ENCODE assay signal across 9 cellular contexts in the genomic region with DNA sequence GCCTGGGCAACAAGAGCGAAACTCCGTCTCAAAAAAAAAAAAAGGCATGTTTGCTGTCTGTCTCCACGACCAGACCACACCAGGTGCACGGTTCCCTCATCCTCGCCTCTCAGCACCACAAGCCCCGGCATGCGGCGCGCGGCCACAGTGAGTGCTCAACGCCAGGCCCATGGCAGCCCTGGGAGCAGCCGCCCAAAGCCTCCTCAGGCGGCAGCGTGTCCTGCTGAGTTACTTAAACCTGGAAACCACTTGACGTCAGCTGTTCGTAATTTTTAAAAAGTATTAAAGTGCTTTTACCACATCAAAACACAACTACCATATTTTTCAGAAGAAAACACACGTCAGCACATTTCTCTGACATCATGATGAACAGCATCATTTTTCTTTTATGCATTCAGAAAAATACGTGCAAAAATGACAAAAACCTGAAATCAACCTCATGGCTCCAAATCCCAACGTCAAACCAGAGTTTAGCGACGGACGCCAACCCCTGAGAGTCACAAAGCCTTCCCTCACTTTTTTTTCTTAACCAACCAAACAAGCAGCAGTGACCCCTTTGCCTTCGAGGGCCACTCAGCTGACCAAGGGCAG. TPM values are rescaled to one million over a fixed set of nuclear protein-coding genes. Genes with fewer than 3 reads are reported as not detected.
DNase-seq lines count a peak whose midpoint lies in the region; ATAC-seq and TF ChIP-seq lines count a peak whose summit lies in the region.
"Had no signal": no experiment of that assay in that cellular context is flagged by ENCODE, and none has a peak within 500 bp of the region (broad histone marks: within the 10 kb centered on the region; RNA-seq: fewer than 3 reads in every experiment).

No MANE protein-coding gene starts in this region.

- H3K4me3 ChIP-seq in heart right ventricle (peak overlapping the region in 6 of 10 donors; percentile 80 to 95 (median 90)), gastroesophageal sphincter (peak overlapping the region in 1 of 2 donors; percentile 94)
- H3K4me3 ChIP-seq: SJSA1 had no signal

- intact Hi-C loops in heart right ventricle (cut with DNase I), result no loop called here
- intact Hi-C loops in Right ventricle myocardium superior (cut with DNase I), result no loop called here

- H3K27me3 ChIP-seq in heart right ventricle (no peaks in the 10 kb centered on the region), gastroesophageal sphincter (no peaks in the 10 kb centered on the region)
- H3K27me3 ChIP-seq: SJSA1 had no signal

- TF ChIP-seq CTCF in heart right ventricle (IDR thresholded peaks at IDR 0.05) (no peak), gastroesophageal sphincter (IDR thresholded peaks at IDR 0.05) (no peak), type B pancreatic cell (conservative IDR thresholded peaks at IDR 0.05) (no peak)

- H3K36me3 ChIP-seq in heart right ventricle (peaks cover 0 to 30% (median 6%) of the 10 kb centered on the region in 9 donors), gastroesophageal sphincter (peaks cover 0 to 33% of the 10 kb centered on the region in 2 donors)
- H3K36me3 ChIP-seq: SJSA1 had no signal

- H3K9me3 Mint-ChIP-seq in activated T-cell treated with anti-CD3 and anti-CD28 coated beads, Interleukin-2, amount 50 U/mL, for 4 hours, result no peaks in the 10 kb centered on the region
- H3K9me3 Mint-ChIP-seq in type B pancreatic cell, result no peaks in the 10 kb centered on the region

- peak overlapping the region; percentile 81 for H3K4me3 Mint-ChIP-seq in activated T-cell treated with anti-CD3 and anti-CD28 coated beads, Interleukin-2, amount 50 U/mL, for 4 hours
- H3K4me3 Mint-ChIP-seq in type B pancreatic cell, result peak overlapping the region; percentile 87

- WGBS in heart right ventricle, 2 donors, result 88 to 89% methylated on average over 23 of the region's 23 CpGs
- 50 to 79% methylated on average over 7 to 19 of the region's 23 CpGs for whole genome bisulfite sequencing in gastroesophageal sphincter (ENCODE audit: low coverage in 1 of 2), 2 donors

- no peak for TF ChIP-seq POLR2A in gastroesophageal sphincter (IDR thresholded peaks at IDR 0.05)

- ATAC-seq in heart right ventricle (no peak), Right ventricle myocardium superior (ENCODE audit: poor library complexity) (no peak), gastroesophageal sphincter (no peak), GM21447 (IDR thresholded peaks at IDR 0.05; ENCODE audit: unreplicated experiment) (no peak), left lobe of liver (no peak)
- ATAC-seq in activated T-cell treated with anti-CD3 and anti-CD28 coated beads, Interleukin-2, amount 50 U/mL, for 4 hours, result no peak

- DNase-seq in heart right ventricle, result no peak
- no peak for DNase-seq in Right ventricle myocardium superior
- DNase-seq in activated T-cell treated with anti-CD3 and anti-CD28 coated beads, Interleukin-2, amount 50 U/mL, for 4 hours, result no peak
- DNase-seq in type B pancreatic cell (ENCODE audit: extremely low spot score, unreplicated experiment), result no peak
- DNase-seq in left lobe of liver (ENCODE audit: low spot score), result no peak
- DNase-seq in GOT3 (lab: John Stamatoyannopoulos, UW), result no peak

- H3K27ac ChIP-seq in heart right ventricle (peak overlapping the region in 8 of 10 donors; percentile 32 to 68 (median 59)), gastroesophageal sphincter (peak overlapping the region in 3 of 4 donors; percentile 98 to 99 (median 99))
- H3K27ac ChIP-seq: SJSA1 had no signal

- TF ChIP-seq EP300 in gastroesophageal sphincter (IDR thresholded peaks at IDR 0.05), result no peak

- peaks cover 50% of the 10 kb centered on the region for H3K4me1 Mint-ChIP-seq in activated T-cell treated with anti-CD3 and anti-CD28 coated beads, Interleukin-2, amount 50 U/mL, for 4 hours (ENCODE audit: low read depth)
- H3K4me1 Mint-ChIP-seq in type B pancreatic cell (ENCODE audit: unreplicated experiment), result peaks cover 37% of the 10 kb centered on the region

- H3K4me1 ChIP-seq in heart right ventricle, result peaks cover 10 to 45% (median 33%) of the 10 kb centered on the region in 9 donors
- peaks cover 0 to 42% (median 27%) of the 10 kb centered on the region in 3 donors for H3K4me1 ChIP-seq in gastroesophageal sphincter

- peaks cover 3% of the 10 kb centered on the region for H3K36me3 Mint-ChIP-seq in activated T-cell treated with anti-CD3 and anti-CD28 coated beads, Interleukin-2, amount 50 U/mL, for 4 hours (ENCODE audit: insufficient read depth)
- H3K36me3 Mint-ChIP-seq in type B pancreatic cell, result no peaks in the 10 kb centered on the region

- no peaks in the 10 kb centered on the region for H3K9me3 ChIP-seq in heart right ventricle
- no peaks in the 10 kb centered on the region for H3K9me3 ChIP-seq in gastroesophageal sphincter
- H3K9me3 ChIP-seq: SJSA1 had no signal

- H3K27ac Mint-ChIP-seq in type B pancreatic cell, result peak overlapping the region; percentile 95

- H3K27me3 Mint-ChIP-seq in activated T-cell treated with anti-CD3 and anti-CD28 coated beads, Interleukin-2, amount 50 U/mL, for 4 hours (ENCODE audit: low read depth), result no peaks in the 10 kb centered on the region
- H3K27me3 Mint-ChIP-seq in type B pancreatic cell, result no peaks in the 10 kb centered on the region

RNA-seq across cellular contexts. Expression of gene DEAF1, which starts 2.1 kb away (rescaled TPM):
- total RNA-seq in heart right ventricle (10 to 100 TPM; 11.0 to 25.7 (median 15.5) TPM), Right ventricle myocardium superior (22.1 TPM), gastroesophageal sphincter (10 to 100 TPM; 19.9 to 45.0 (median 35.0) TPM), type B pancreatic cell (ENCODE audit: low replicate concordance) (41.0 and 48.1 TPM in 2 replicates), left lobe of liver (14.8 TPM)
- 10 to 100 TPM; 18.3 to 39.9 TPM for polyA plus RNA-seq in heart right ventricle
- 10 to 100 TPM; 53.1 to 59.6 (median 54.5) TPM for total RNA-seq in activated T-cell treated with anti-CD3 and anti-CD28 coated beads, Interleukin-2, amount 50 U/mL, for 4 hours

RNA-seq across cellular contexts. Expression of gene TMEM80, which starts 2.7 kb away (rescaled TPM):
- total RNA-seq in heart right ventricle (10 to 100 TPM; 10.6 to 24.2 (median 14.5) TPM), Right ventricle myocardium superior (9.1 TPM), gastroesophageal sphincter (10 to 100 TPM; 35.6 to 65.8 (median 48.6) TPM), type B pancreatic cell (ENCODE audit: low replicate concordance) (23.2 and 37.4 TPM in 2 replicates), left lobe of liver (16.8 TPM)
- polyA plus RNA-seq in heart right ventricle, result 10 to 100 TPM; 10.1 to 21.4 TPM
- 1 to 10 TPM; 6.8 to 7.5 (median 7.0) TPM for total RNA-seq in activated T-cell treated with anti-CD3 and anti-CD28 coated beads, Interleukin-2, amount 50 U/mL, for 4 hours

RNA-seq across cellular contexts. Expression of gene EPS8L2, which starts 13.1 kb away (rescaled TPM):
- total RNA-seq in heart right ventricle (1 to 10 TPM; 1.2 to 6.7 (median 2.3) TPM), Right ventricle myocardium superior (3.2 TPM), gastroesophageal sphincter (10 to 100 TPM in 3 of 4 donors, 1 to 10 TPM in 1; 9.7 to 33.9 (median 24.0) TPM), type B pancreatic cell (ENCODE audit: low replicate concordance) (218 and 497 TPM in 2 replicates), left lobe of liver (190 TPM)
- polyA plus RNA-seq in heart right ventricle, result 1 to 10 TPM; 3.4 to 3.9 TPM
- 10 to 100 TPM in 1 of 3 donors, 1 to 10 TPM in 2; 5.2 to 13.0 (median 7.0) TPM for total RNA-seq in activated T-cell treated with anti-CD3 and anti-CD28 coated beads, Interleukin-2, amount 50 U/mL, for 4 hours
- total RNA-seq: SJSA1 had no signal

RNA-seq across cellular contexts. Expression of gene TALDO1, which starts 54.3 kb away (rescaled TPM):
- total RNA-seq in heart right ventricle (100 to 1,000 TPM in 5 of 10 donors, 10 to 100 TPM in 5; 76.2 to 115 (median 96.3) TPM), Right ventricle myocardium superior (90.1 TPM), gastroesophageal sphincter (100 to 1,000 TPM; 161 to 201 (median 185) TPM), type B pancreatic cell (ENCODE audit: low replicate concordance) (189 and 288 TPM in 2 replicates), left lobe of liver (147 TPM)
- polyA plus RNA-seq in heart right ventricle, result 100 to 1,000 TPM in 1 of 2 donors, 10 to 100 TPM in 1; 55.3 to 124 TPM
- total RNA-seq in activated T-cell treated with anti-CD3 and anti-CD28 coated beads, Interleukin-2, amount 50 U/mL, for 4 hours, result 100 to 1,000 TPM; 281 to 316 (median 313) TPM

RNA-seq across cellular contexts. Expression of gene DRD4, which starts 55.9 kb away (rescaled TPM):
- total RNA-seq in heart right ventricle (under 1 TPM in 6 of 10 donors, not detected in 4; 0.19 to 0.72 (median 0.49) TPM), Right ventricle myocardium superior (not detected), gastroesophageal sphincter (under 1 TPM in 1 of 4 donors, not detected in 3; 0.27 TPM), type B pancreatic cell (ENCODE audit: low replicate concordance) (0.59 and 1.2 TPM in 2 replicates), left lobe of liver (0.68 TPM)
- under 1 TPM in 1 of 2 donors, not detected in 1; 0.09 TPM for polyA plus RNA-seq in heart right ventricle
- under 1 TPM in 2 of 3 donors, not detected in 1; 0.13 to 0.28 TPM for total RNA-seq in activated T-cell treated with anti-CD3 and anti-CD28 coated beads, Interleukin-2, amount 50 U/mL, for 4 hours
- total RNA-seq: SJSA1 had no signal
